Comparison of ENCODE assay signal across 21 cellular contexts in the genomic region with DNA sequence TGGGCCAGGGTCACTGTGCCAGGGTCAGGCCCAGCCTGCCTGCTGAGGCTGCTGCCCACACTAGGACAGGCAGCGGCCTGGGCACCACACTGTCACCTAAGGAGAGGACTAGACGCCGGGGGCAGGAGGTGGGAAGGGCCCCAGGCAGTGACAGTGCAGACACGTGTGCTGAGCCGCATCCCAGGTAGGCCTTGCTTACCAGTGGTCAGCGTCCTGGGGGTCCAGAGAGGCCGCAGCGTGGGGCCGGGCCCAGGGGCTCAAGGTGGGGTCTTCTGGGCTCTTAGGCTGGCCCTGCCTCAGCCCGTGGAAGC. TPM values are rescaled to one million over a fixed set of nuclear protein-coding genes. Genes with fewer than 3 reads are reported as not detected.
A peak's percentile ranks its signal among the peaks of the same experiment; 100 is the strongest.
DNase-seq lines count a peak whose midpoint lies in the region; ATAC-seq and TF ChIP-seq lines count a peak whose summit lies in the region.
"Had no signal": no experiment of that assay in that cellular context is flagged by ENCODE, and none has a peak within 500 bp of the region (broad histone marks: within the 10 kb centered on the region; RNA-seq: fewer than 3 reads in every experiment).

No MANE protein-coding gene starts in this region.

- H3K4me1 Mint-ChIP-seq in progenitor cell of endocrine pancreas (ENCODE audit: low read depth) = peaks cover 9% of the 10 kb centered on the region

- H3K4me1 ChIP-seq in vagina = peaks cover 53% of the 10 kb centered on the region
- H3K4me1 ChIP-seq: colonic mucosa had no signal

- DNase-seq in cardiac septum (ENCODE audit: low spot score) = peak; percentile 63
- no peak for DNase-seq in left ventricle myocardium superior
- DNase-seq in islet precursor cell = peak; percentile 48
- peak; percentile 6 for DNase-seq in progenitor cell of endocrine pancreas (ENCODE audit: low spot score, unreplicated experiment)
- DNase-seq in vagina (ENCODE audit: extremely low spot score in 2 of 2) = peak in 1 of 2 donors; percentile 84
- DNase-seq in NCI-H524 (lab: John Stamatoyannopoulos, UW) = no peak
- no peak for DNase-seq in stimulated activated CD4-positive, alpha-beta T cell treated with anti-CD3 and anti-CD28 coated beads, Interleukin-12 subunit alpha, Interleukin-12 subunit beta, amount 100 ng/mL, for 4 hours
- DNase-seq: activated gamma-delta T cell treated with Interleukin-2 at 50 U/mL for 16 hours; COR-L47; EL; midbrain; NCI-H1092 treated with DMSO at 0.1 percent for 48 hours; nucleus accumbens; stimulated activated naive CD4-positive, alpha-beta T cell treated with Interleukin-2 at 50 U/mL for 16 hours had no signal

- intact Hi-C loops in cardiac septum (cut with DNase I) (no loop called here), left ventricle myocardium superior (cut with micrococcal nuclease) (no loop called here), vagina (cut with DNase I) (no loop called here)

- H3K27me3 ChIP-seq in vagina = no peaks in the 10 kb centered on the region
- H3K27me3 ChIP-seq: colonic mucosa had no signal

- no peaks in the 10 kb centered on the region for H3K9me3 ChIP-seq in vagina
- H3K9me3 ChIP-seq: colonic mucosa had no signal

- ATAC-seq in left ventricle myocardium superior = no peak
- ATAC-seq in HG02885 (IDR thresholded peaks at IDR 0.05; ENCODE audit: poor library complexity, unreplicated experiment) = no peak
- ATAC-seq: K562 had no signal

- no peaks in the 10 kb centered on the region for H3K36me3 ChIP-seq in vagina
- H3K36me3 ChIP-seq: colonic mucosa had no signal

- no peak for TF ChIP-seq POLR2A in vagina (IDR thresholded peaks at IDR 0.05)

- peak overlapping the region; percentile 87 for H3K27ac ChIP-seq in vagina
- H3K27ac ChIP-seq: epithelial cell of prostate, VCaP had no signal

- no peak overlapping the region for H3K4me3 Mint-ChIP-seq in progenitor cell of endocrine pancreas (ENCODE audit: low read depth)

- H3K27ac Mint-ChIP-seq in progenitor cell of endocrine pancreas = no peak overlapping the region

- no peaks in the 10 kb centered on the region for H3K27me3 Mint-ChIP-seq in progenitor cell of endocrine pancreas

- no peaks in the 10 kb centered on the region for H3K36me3 Mint-ChIP-seq in progenitor cell of endocrine pancreas (ENCODE audit: insufficient read depth)

- TF ChIP-seq CTCF in progenitor cell of endocrine pancreas (IDR thresholded peaks at IDR 0.05; ENCODE audit: unreplicated experiment) (no peak), vagina (IDR thresholded peaks at IDR 0.05) (no peak)

- peak overlapping the region in 1 of 2 donors; percentile 14 for H3K4me3 ChIP-seq in vagina
- H3K4me3 ChIP-seq: colonic mucosa, K562 had no signal

- H3K9me3 Mint-ChIP-seq in progenitor cell of endocrine pancreas (ENCODE audit: low read depth) = no peaks in the 10 kb centered on the region

RNA-seq across cellular contexts. Expression of a gene that starts 35.4 kb away (rescaled TPM):
- total RNA-seq in cardiac septum (9.7 TPM), left ventricle myocardium superior (7.4 TPM), progenitor cell of endocrine pancreas (2.2 and 2.5 TPM in 2 replicates), vagina (55.5 TPM)

RNA-seq across cellular contexts. Expression of a gene that starts 56.9 kb away (rescaled TPM):
- total RNA-seq in cardiac septum = not detected
- not detected for total RNA-seq in left ventricle myocardium superior
- 0.36 and 0.40 TPM in 2 replicates for total RNA-seq in progenitor cell of endocrine pancreas
- 0.49 TPM for total RNA-seq in vagina
- total RNA-seq: astrocyte, glomerular endothelial cell, K562 had no signal

Comparison
In these comparisons a context has a peak if more than half of its experiments do, and no peak if none do; other contexts are left out.
1. DNase-seq: peak in cardiac septum (single experiment), islet precursor cell (single experiment) and progenitor cell of endocrine pancreas (single experiment); none in left ventricle myocardium superior (single experiment), NCI-H524 (0 of 2) and stimulated activated CD4-positive, alpha-beta T cell treated with anti-CD3 and anti-CD28 coated beads, Interleukin-12 subunit alpha, Interleukin-12 subunit beta, amount 100 ng/mL, for 4 hours (single experiment).